ENCODE assay signal across 18 cellular contexts in genomic region chr2:8162602-8163001, GRCh38.
"Had no signal": no experiment of that assay in that cellular context is flagged by ENCODE, and none has a peak within 500 bp of the region (broad histone marks: within the 10 kb centered on the region; RNA-seq: fewer than 3 reads in every experiment).

No MANE protein-coding gene starts in this region.

- H3K36me3 ChIP-seq: breast epithelium, heart left ventricle, lower lobe of right lung, prostate gland, right lobe of liver, thyroid gland, vagina had no signal

- DNase-seq: activated CD4-positive, alpha-beta memory T cell treated with anti-CD3 and anti-CD28 coated beads, Interleukin-2, amount 10 ng/mL, durations not matched to agents 7 days and 5 days; activated CD4-positive, alpha-beta T cell treated with anti-CD3 and anti-CD28 coated beads for 36 hours; activated effector memory CD4-positive, alpha-beta T cell treated with anti-CD3 and anti-CD28 coated beads, Interleukin-2, amount 50 U/mL, for 16 hours; activated T-cell treated with anti-CD3 and anti-CD28 coated beads, Interleukin-2, amount 50 U/mL, for 4 hours; amniotic stem cell; cerebellar nuclear complex; effector CD8-positive, alpha-beta T cell; heart left ventricle; lower lobe of right lung; naive thymus-derived CD4-positive, alpha-beta T cell; right lobe of liver; stimulated activated CD4-positive, alpha-beta T cell treated with anti-CD3 and anti-CD28 coated beads, Interleukin-1b, Interleukin-23, amount 100 ng/mL, for 48 hours; T-helper 2 cell; thyroid gland had no signal

- H3K4me3 ChIP-seq: breast epithelium, heart left ventricle, lower lobe of right lung, prostate gland, right lobe of liver, thyroid gland, vagina had no signal

- H3K36me3 Mint-ChIP-seq: activated naive CD4-positive, alpha-beta T cell treated with anti-CD3 and anti-CD28 coated beads, Interleukin-2, amount 50 U/mL, for 24 hours had no signal

- H3K9me3 Mint-ChIP-seq: activated naive CD4-positive, alpha-beta T cell treated with anti-CD3 and anti-CD28 coated beads, Interleukin-2, amount 50 U/mL, for 24 hours; activated T-cell treated with anti-CD3 and anti-CD28 coated beads, Interleukin-2, amount 50 U/mL, for 4 hours had no signal

- H3K27ac ChIP-seq: breast epithelium, lower lobe of right lung, prostate gland, right lobe of liver, thyroid gland, vagina had no signal

- H3K4me1 Mint-ChIP-seq: activated CD4-positive, alpha-beta memory T cell treated with anti-CD3 and anti-CD28 coated beads, Interleukin-2, amount 10 ng/mL, durations not matched to agents 7 days and 5 days; activated CD4-positive, alpha-beta T cell treated with anti-CD3 and anti-CD28 coated beads for 36 hours; activated naive CD4-positive, alpha-beta T cell treated with anti-CD3 and anti-CD28 coated beads, Interleukin-2, amount 50 U/mL, for 24 hours had no signal

- H3K4me3 Mint-ChIP-seq: activated CD4-positive, alpha-beta memory T cell treated with anti-CD3 and anti-CD28 coated beads, Interleukin-2, amount 10 ng/mL, durations not matched to agents 7 days and 5 days; activated CD4-positive, alpha-beta T cell treated with anti-CD3 and anti-CD28 coated beads for 36 hours; activated naive CD4-positive, alpha-beta T cell treated with anti-CD3 and anti-CD28 coated beads, Interleukin-2, amount 50 U/mL, for 24 hours; activated T-cell treated with anti-CD3 and anti-CD28 coated beads, Interleukin-2, amount 50 U/mL, for 4 hours; naive thymus-derived CD4-positive, alpha-beta T cell had no signal

- H3K27ac Mint-ChIP-seq: activated CD4-positive, alpha-beta memory T cell treated with anti-CD3 and anti-CD28 coated beads, Interleukin-2, amount 10 ng/mL, durations not matched to agents 7 days and 5 days; activated CD4-positive, alpha-beta T cell treated with anti-CD3 and anti-CD28 coated beads for 36 hours; activated naive CD4-positive, alpha-beta T cell treated with anti-CD3 and anti-CD28 coated beads, Interleukin-2, amount 50 U/mL, for 24 hours; naive thymus-derived CD4-positive, alpha-beta T cell had no signal

- H3K4me1 ChIP-seq: breast epithelium, heart left ventricle, lower lobe of right lung, prostate gland, right lobe of liver, thyroid gland, vagina had no signal

- ATAC-seq: activated CD4-positive, alpha-beta T cell treated with anti-CD3 and anti-CD28 coated beads for 36 hours; activated T-cell treated with anti-CD3 and anti-CD28 coated beads, Interleukin-2, amount 50 U/mL, for 4 hours; heart left ventricle; lower lobe of right lung; naive thymus-derived CD4-positive, alpha-beta T cell; right lobe of liver had no signal

- H3K9me3 ChIP-seq: breast epithelium, heart left ventricle, lower lobe of right lung, prostate gland, right lobe of liver, thyroid gland, vagina had no signal

- H3K27me3 ChIP-seq: breast epithelium, heart left ventricle, right lobe of liver, thyroid gland, vagina had no signal

- H3K27me3 Mint-ChIP-seq: activated CD4-positive, alpha-beta T cell treated with anti-CD3 and anti-CD28 coated beads for 36 hours; activated naive CD4-positive, alpha-beta T cell treated with anti-CD3 and anti-CD28 coated beads, Interleukin-2, amount 50 U/mL, for 24 hours had no signal
